ENCODE assay signal across 1 cellular context in genomic region chr1:54372978-54373377, GRCh38.
TF ChIP-seq lines count a peak whose summit lies in the region.

No MANE protein-coding gene starts in this region.

TF ChIP-seq in GM12878, 131 proteins besides CTCF, POLR2A, EP300 and RAD21 (continued from another document and continues in another):
- no peak for TF ChIP-seq BCLAF1 (IDR thresholded peaks at IDR 0.05)
- no peak for TF ChIP-seq TCF7 (IDR thresholded peaks at IDR 0.05; ENCODE audit: borderline replicate concordance)
- TF ChIP-seq BMI1 (IDR thresholded peaks at IDR 0.05; ENCODE audit: borderline replicate concordance): peak; percentile 95
- no peak for TF ChIP-seq TARDBP (IDR thresholded peaks at IDR 0.05; ENCODE audit: borderline replicate concordance)
- TF ChIP-seq MEF2B (IDR thresholded peaks at IDR 0.05; ENCODE audit: partially characterized antibody, poor library complexity, severe bottlenecking): peak; percentile 62
- no peak for TF ChIP-seq SMAD5 (IDR thresholded peaks at IDR 0.05; ENCODE audit: low read depth)
- no peak for TF ChIP-seq E2F8 (IDR thresholded peaks at IDR 0.05; ENCODE audit: low read depth, partially characterized antibody)
- no peak for TF ChIP-seq ESRRA (IDR thresholded peaks at IDR 0.05; ENCODE audit: low read length)
- TF ChIP-seq SRF (IDR thresholded peaks at IDR 0.05; ENCODE audit: low read depth in 2 of 2, low read length in 2 of 2): no peak
- peak; percentile 52; the same call in 1 of the 2 replicates for TF ChIP-seq CREM (IDR thresholded peaks at IDR 0.05; ENCODE audit: low read depth)
- TF ChIP-seq DPF2 (IDR thresholded peaks at IDR 0.05): no peak
- TF ChIP-seq NRF1 (conservative IDR thresholded peaks at IDR 0.05; ENCODE audit: low read depth, low read length): no peak
- TF ChIP-seq ZBTB40 (IDR thresholded peaks at IDR 0.05; ENCODE audit: borderline replicate concordance): peak; percentile 23; the same call in 1 of the 2 replicates
- no peak for TF ChIP-seq CHD2 (IDR thresholded peaks at IDR 0.05; ENCODE audit: borderline replicate concordance, low read depth, low read length)
- TF ChIP-seq ZBTB4 (CRISPR knock-in tag; IDR thresholded peaks at IDR 0.05): no peak
- no peak; the same call in 1 of the 2 replicates for TF ChIP-seq PAX5 (IDR thresholded peaks at IDR 0.05; ENCODE audit: borderline replicate concordance, low read depth, low read length)
- no peak for TF ChIP-seq MEF2A (IDR thresholded peaks at IDR 0.05; ENCODE audit: insufficient read depth, low read depth, low read length)
- no peak for TF ChIP-seq POU2F2 (IDR thresholded peaks at IDR 0.05; ENCODE audit: borderline replicate concordance, low read depth, low read length)
- no peak for TF ChIP-seq MAX (IDR thresholded peaks at IDR 0.05; ENCODE audit: low read depth, low read length)
- no peak for TF ChIP-seq STAT3 (IDR thresholded peaks at IDR 0.05; ENCODE audit: low read depth, low read length)
- TF ChIP-seq SP1 (IDR thresholded peaks at IDR 0.05; ENCODE audit: low read depth, low read length): peak; percentile 51
- no peak for TF ChIP-seq YBX1 (IDR thresholded peaks at IDR 0.05)
- TF ChIP-seq ZBTB11 (CRISPR knock-in tag; IDR thresholded peaks at IDR 0.05): no peak
- no peak for TF ChIP-seq EZH2 (IDR thresholded peaks at IDR 0.05; ENCODE audit: borderline replicate concordance, control insufficient read depth, low read depth, low read length)
- no peak for TF ChIP-seq HDGF (IDR thresholded peaks at IDR 0.05)
- TF ChIP-seq ZNF24 (IDR thresholded peaks at IDR 0.05): 0 out of 2 replicates have a peak, but pooled peaks have one; percentile 67
- TF ChIP-seq JUND (IDR thresholded peaks at IDR 0.05; ENCODE audit: low read depth, low read length): no peak
- TF ChIP-seq SKIL (IDR thresholded peaks at IDR 0.05; ENCODE audit: low read depth, poor library complexity, severe bottlenecking): no peak
- TF ChIP-seq SUPT20H (IDR thresholded peaks at IDR 0.05; ENCODE audit: borderline replicate concordance, control insufficient read depth, low read depth, low read length): no peak
- TF ChIP-seq FOXK2 (IDR thresholded peaks at IDR 0.05): no peak
- no peak for TF ChIP-seq TAF1 (IDR thresholded peaks at IDR 0.05; ENCODE audit: borderline replicate concordance, low read depth, low read length)
- TF ChIP-seq SREBF2 (IDR thresholded peaks at IDR 0.05; ENCODE audit: low read length): no peak
- no peak for TF ChIP-seq PAX8 (IDR thresholded peaks at IDR 0.05)
- no peak for TF ChIP-seq ZBTB33 (IDR thresholded peaks at IDR 0.05)
- TF ChIP-seq EED (IDR thresholded peaks at IDR 0.05; ENCODE audit: low read depth): peak; percentile 62; the same call in 1 of the 2 replicates
- no peak for TF ChIP-seq ZNF274 (IDR thresholded peaks at IDR 0.05; ENCODE audit: insufficient read depth, insufficient read length)
- TF ChIP-seq TCF12 (IDR thresholded peaks at IDR 0.05; ENCODE audit: low read depth, low read length): no peak
- TF ChIP-seq KLF5 (IDR thresholded peaks at IDR 0.05; ENCODE audit: partially characterized antibody): no peak
